ENCODE assay signal across 18 cellular contexts in genomic region chr6:69933239-69933638, GRCh38.
DNase-seq lines count a peak whose midpoint lies in the region; ATAC-seq and TF ChIP-seq lines count a peak whose summit lies in the region.
"Had no signal": no experiment of that assay in that cellular context is flagged by ENCODE, and none has a peak within 500 bp of the region (broad histone marks: within the 10 kb centered on the region; RNA-seq: fewer than 3 reads in every experiment).

No MANE protein-coding gene starts in this region.

- no peaks in the 10 kb centered on the region for H3K36me3 Mint-ChIP-seq in chondrocyte (ENCODE audit: low read depth)
- H3K36me3 Mint-ChIP-seq: CD4-positive, CD25-positive, alpha-beta regulatory T cell had no signal

- H3K4me3 ChIP-seq in H7 (ENCODE audit: insufficient read depth, low read depth, low read length) = no peak overlapping the region
- H3K4me3 ChIP-seq: ascending aorta, dorsolateral prefrontal cortex, spleen had no signal

- no peaks in the 10 kb centered on the region for H3K36me3 ChIP-seq in H7 (replicated peaks; ENCODE audit: control insufficient read depth, insufficient read depth, low read length)
- H3K36me3 ChIP-seq: ascending aorta, spleen, WERI-Rb-1 had no signal

- no peaks in the 10 kb centered on the region for H3K27me3 ChIP-seq in H7 (ENCODE audit: control insufficient read depth, insufficient read depth, low read length)
- H3K27me3 ChIP-seq: ascending aorta, dorsolateral prefrontal cortex, spleen had no signal

- no peak overlapping the region for H3K4me3 Mint-ChIP-seq in chondrocyte (ENCODE audit: unreplicated experiment)
- H3K4me3 Mint-ChIP-seq: CD4-positive, CD25-positive, alpha-beta regulatory T cell had no signal

- peak; percentile 27 for DNase-seq in DMS53 (lab: John Stamatoyannopoulos, UW)
- DNase-seq in DMS53 treated with DMSO at 0.1 percent for 48 hours (lab: John Stamatoyannopoulos, UW; ENCODE audit: unreplicated experiment) = no peak
- DNase-seq in chondrocyte (ENCODE audit: low spot score) = no peak
- peak; percentile 16 for DNase-seq in iris pigment epithelial cell (ENCODE audit: low read depth)
- peak; percentile 25 for DNase-seq in stromal cell of bone marrow (ENCODE audit: low read depth)
- DNase-seq in H7 = no peak
- no peak for DNase-seq in NCI-H1436 (lab: John Stamatoyannopoulos, UW)
- DNase-seq: activated gamma-delta T cell; CD4-positive, CD25-positive, alpha-beta regulatory T cell; dorsolateral prefrontal cortex; EL; NCI-H1930; NCI-H524 treated with DMSO at 0.1 percent for 48 hours; PC-3; spleen; WERI-Rb-1 had no signal

- H3K4me1 Mint-ChIP-seq in chondrocyte (ENCODE audit: low read depth) = peaks cover 31% of the 10 kb centered on the region
- H3K4me1 Mint-ChIP-seq: CD4-positive, CD25-positive, alpha-beta regulatory T cell had no signal

- ATAC-seq in GM21737 (IDR thresholded peaks at IDR 0.05; ENCODE audit: unreplicated experiment) = no peak
- ATAC-seq: PC-3 had no signal

- peak; percentile 36 for TF ChIP-seq CTCF in chondrocyte (IDR thresholded peaks at IDR 0.05)

- no peaks in the 10 kb centered on the region for H3K27me3 Mint-ChIP-seq in chondrocyte (ENCODE audit: low read depth)

- H3K9me3 Mint-ChIP-seq in chondrocyte (ENCODE audit: low read depth) = peaks cover 5% of the 10 kb centered on the region

- peak overlapping the region; percentile 3 for H3K27ac Mint-ChIP-seq in chondrocyte (ENCODE audit: unreplicated experiment)
- H3K27ac Mint-ChIP-seq: CD4-positive, CD25-positive, alpha-beta regulatory T cell had no signal

Comparison
In these comparisons a context has a peak if more than half of its experiments do, and no peak if none do; other contexts are left out.
1. DNase-seq: peak in DMS53 (single experiment), iris pigment epithelial cell (single experiment) and stromal cell of bone marrow (single experiment); none in DMS53 treated with DMSO at 0.1 percent for 48 hours (single experiment), chondrocyte (single experiment), H7 (single experiment) and NCI-H1436 (single experiment).